In genomic region chr7:924042-924441, GRCh38 we compare ENCODE assay signal across 13 cellular contexts. TPM values are rescaled to one million over a fixed set of nuclear protein-coding genes. Genes with fewer than 3 reads are reported as not detected.
DNase-seq lines count a peak whose midpoint lies in the region; ATAC-seq and TF ChIP-seq lines count a peak whose summit lies in the region.
"Not testable (repeated sequence)": the region's sequence is repeated elsewhere in the genome, so short reads cannot be mapped to it uniquely, and the experiment has no call there.
"Had no signal": no experiment of that assay in that cellular context is flagged by ENCODE, and none has a peak within 500 bp of the region (broad histone marks: within the 10 kb centered on the region; RNA-seq: fewer than 3 reads in every experiment).

No MANE protein-coding gene starts in this region.

- peak overlapping the region; percentile 100 for H3K4me2 ChIP-seq in BLaER1

- H3K4me1 ChIP-seq in BLaER1: peaks cover 86% of the 10 kb centered on the region
- H3K4me1 ChIP-seq in right lobe of liver: not testable (repeated sequence)

- H3K4me1 Mint-ChIP-seq in T-helper 17 cell: peaks cover 22% of the 10 kb centered on the region
- H3K4me1 Mint-ChIP-seq in activated naive CD8-positive, alpha-beta T cell treated with anti-CD3 and anti-CD28 coated beads for 36 hours: peaks cover 50% of the 10 kb centered on the region
- peaks cover 11% of the 10 kb centered on the region for H3K4me1 Mint-ChIP-seq in osteocyte (ENCODE audit: unreplicated experiment)

- not testable (repeated sequence) for H3K27me3 Mint-ChIP-seq in T-helper 17 cell; activated naive CD8-positive, alpha-beta T cell treated with anti-CD3 and anti-CD28 coated beads for 36 hours; osteocyte (ENCODE audit: unreplicated experiment)

- H3K9ac ChIP-seq in BLaER1: peak overlapping the region; percentile 81; the same call in 1 of the 2 replicates

- intact Hi-C loops in cardiac septum (cut with DNase I); right lobe of liver (cut with DNase I): not testable (repeated sequence)

- H3K36me3 ChIP-seq in BLaER1, right lobe of liver: not testable (repeated sequence)

- H3K4me3 ChIP-seq in BLaER1 (peak overlapping the region; percentile 64; the same call in 1 of the 2 replicates), GM12865 (ENCODE audit: low read depth, low read length) (peak overlapping the region; percentile 94)
- not testable (repeated sequence) for H3K4me3 ChIP-seq in right lobe of liver

- TF ChIP-seq CTCF in GM12865 (IDR thresholded peaks at IDR 0.05; ENCODE audit: insufficient read depth, low read depth, low read length, missing control alignments); right lobe of liver (IDR thresholded peaks at IDR 0.05); osteocyte (IDR thresholded peaks at IDR 0.05): not testable (repeated sequence)

- not testable (repeated sequence) for H3K4me3 Mint-ChIP-seq in T-helper 17 cell; osteocyte (ENCODE audit: unreplicated experiment)
- H3K4me3 Mint-ChIP-seq in activated naive CD8-positive, alpha-beta T cell treated with anti-CD3 and anti-CD28 coated beads for 36 hours: peak overlapping the region; percentile 83

- not testable (repeated sequence) for H4K20me1 ChIP-seq in BLaER1

- WGBS in right lobe of liver (ENCODE audit: insufficient coverage, low coverage, low lambda C conversion rate, missing lambda C conversion rate): 67% methylated on average over 8 of the region's 25 CpGs

- peak overlapping the region; percentile 24 for H3K27ac Mint-ChIP-seq in T-helper 17 cell
- not testable (repeated sequence) for H3K27ac Mint-ChIP-seq in activated naive CD8-positive, alpha-beta T cell treated with anti-CD3 and anti-CD28 coated beads for 36 hours; osteocyte (ENCODE audit: unreplicated experiment)

- not testable (repeated sequence) for H3K36me3 Mint-ChIP-seq in T-helper 17 cell (ENCODE audit: low read depth); osteocyte (ENCODE audit: unreplicated experiment)
- H3K36me3 Mint-ChIP-seq in activated naive CD8-positive, alpha-beta T cell treated with anti-CD3 and anti-CD28 coated beads for 36 hours: peaks cover 31% of the 10 kb centered on the region

- H3K9me3 ChIP-seq in BLaER1; T-helper 17 cell (ENCODE audit: control insufficient read depth, low read length, poor library complexity, severe bottlenecking); right lobe of liver: not testable (repeated sequence)

- H3K9me3 Mint-ChIP-seq in activated naive CD8-positive, alpha-beta T cell treated with anti-CD3 and anti-CD28 coated beads for 36 hours; osteocyte (ENCODE audit: unreplicated experiment): not testable (repeated sequence)

- H3K27ac ChIP-seq in BLaER1: peak overlapping the region; percentile 94
- H3K27ac ChIP-seq in right lobe of liver: not testable (repeated sequence)
- H3K27ac ChIP-seq in substantia nigra (ENCODE audit: low read depth, low read length, poor library complexity, severe bottlenecking): peak overlapping the region; percentile 76

- not testable (repeated sequence) for DNase-seq in GM12865 (ENCODE audit: low read depth); substantia nigra (lab: John Stamatoyannopoulos, UW)
- DNase-seq in T-helper 17 cell (peak in 1 of 3 donors; percentile 4), cardiac septum (ENCODE audit: low spot score) (peak; percentile 0), right lobe of liver (peak in 2 of 3 donors; percentile 39 to 55), osteocyte (ENCODE audit: extremely low spot score, unreplicated experiment) (peak; percentile 69)
- DNase-seq in activated naive CD8-positive, alpha-beta T cell treated with anti-CD3 and anti-CD28 coated beads for 36 hours: peak; percentile 3

- TF ChIP-seq POLR2A in right lobe of liver (IDR thresholded peaks at IDR 0.05): not testable (repeated sequence)

- not testable (repeated sequence) for ATAC-seq in T-helper 17 cell, right lobe of liver

- H3K27me3 ChIP-seq in BLaER1, right lobe of liver: not testable (repeated sequence)

RNA-seq across cellular contexts. Expression of gene ADAP1, which starts 30.4 kb away (rescaled TPM):
- total RNA-seq in T-helper 17 cell (10 to 100 TPM in 1 of 2 donors, 1 to 10 TPM in 1; 6.7 to 15.4 TPM), cardiac septum (12.5 TPM), right lobe of liver (1 to 10 TPM; 1.4 to 4.2 (median 2.7) TPM), osteocyte (5.8 and 7.0 TPM in 2 replicates)
- total RNA-seq in activated naive CD8-positive, alpha-beta T cell treated with anti-CD3 and anti-CD28 coated beads for 36 hours: 10 to 100 TPM; 49.9 to 56.7 TPM

RNA-seq across cellular contexts. Expression of gene GET4, which starts 47.7 kb away (rescaled TPM):
- 10 to 100 TPM; 58.5 to 81.0 TPM for total RNA-seq in T-helper 17 cell
- total RNA-seq in activated naive CD8-positive, alpha-beta T cell treated with anti-CD3 and anti-CD28 coated beads for 36 hours: 10 to 100 TPM; 35.2 to 39.6 TPM
- total RNA-seq in cardiac septum: 21.3 TPM
- 10 to 100 TPM; 15.6 to 38.3 (median 28.3) TPM for total RNA-seq in right lobe of liver
- 33.7 and 36.4 TPM in 2 replicates for total RNA-seq in osteocyte

RNA-seq across cellular contexts. Expression of gene COX19, which starts 51.3 kb away (rescaled TPM):
- total RNA-seq in T-helper 17 cell (10 to 100 TPM; 40.1 to 43.2 TPM), cardiac septum (7.3 TPM), right lobe of liver (1 to 10 TPM; 3.2 to 6.5 (median 4.0) TPM), osteocyte (11.2 and 11.4 TPM in 2 replicates)
- 10 to 100 TPM; 17.7 to 18.1 TPM for total RNA-seq in activated naive CD8-positive, alpha-beta T cell treated with anti-CD3 and anti-CD28 coated beads for 36 hours

RNA-seq across cellular contexts. Expression of gene CYP2W1, which starts 58.9 kb away (rescaled TPM):
- total RNA-seq in T-helper 17 cell (not detected), cardiac septum (not detected), right lobe of liver (not detected), osteocyte (not detected in 2 replicates)
- total RNA-seq in activated naive CD8-positive, alpha-beta T cell treated with anti-CD3 and anti-CD28 coated beads for 36 hours: not detected
- total RNA-seq: A172; activated CD4-positive, alpha-beta memory T cell treated with anti-CD3 and anti-CD28 coated beads, Interleukin-2, amount 10 ng/mL, durations not matched to agents 7 days and 5 days; glomerular endothelial cell; omental fat pad; T-helper 1 cell treated with Interleukin-12 subunit alpha and Interleukin-12 subunit beta and Interleukin-4 antibody, amounts not matched to agents 30 ng/mL and 1 ng/mL, for 36 hours had no signal
